Comparison of ENCODE assay signal across 28 cellular contexts in genomic region chr15:40850576-40851112, GRCh38. TPM values are rescaled to one million over a fixed set of nuclear protein-coding genes. Genes with fewer than 3 reads are reported as not detected.
"Had no signal": no experiment of that assay in that cellular context is flagged by ENCODE, and none has a peak within 500 bp of the region (broad histone marks: within the 10 kb centered on the region; RNA-seq: fewer than 3 reads in every experiment).

No MANE protein-coding gene starts in this region.

- DNase-seq: activated CD4-positive, alpha-beta T cell treated with anti-CD3 and anti-CD28 coated beads, Interleukin-2, amount 50 U/mL, for 1 hour; activated CD8-positive, alpha-beta memory T cell treated with anti-CD3 and anti-CD28 coated beads for 24 hours; activated CD8-positive, alpha-beta memory T cell treated with anti-CD3 and anti-CD28 coated beads, Interleukin-2, amount 50 U/mL, for 48 hours; activated effector memory CD4-positive, alpha-beta T cell treated with anti-CD3 and anti-CD28 coated beads, Interleukin-2, amount 50 U/mL, for 16 hours; activated T-cell treated with anti-CD3 and anti-CD28 coated beads, Interleukin-2, amount 50 U/mL, for 48 hours; adrenal gland; effector memory CD4-positive, alpha-beta T cell; esophagus squamous epithelium; hippocampal formation; occipital lobe; stimulated activated CD4-positive, alpha-beta T cell treated with anti-CD3 and anti-CD28 coated beads, Interleukin-4, amount 100 ng/mL, for 1 hour; stimulated activated naive CD8-positive, alpha-beta T cell treated with anti-CD3 and anti-CD28 coated beads, Interleukin-15, amount 100 ng/mL, for 72 hours; T-helper 1 cell; T-helper 9 cell; trophoblast cell had no signal

- H3K27ac Mint-ChIP-seq: activated naive CD4-positive, alpha-beta T cell treated with anti-CD3 and anti-CD28 coated beads, Interleukin-2, amount 50 U/mL, for 72 hours; dendritic cell treated with granulocyte-macrophage colony-stimulating factor and Interleukin-4, amounts not matched to agents 40 ng/mL and 50 ng/mL, for 4 days had no signal

- H3K27me3 ChIP-seq: right atrium auricular region, suprapubic skin had no signal

- H3K36me3 Mint-ChIP-seq: activated naive CD4-positive, alpha-beta T cell treated with anti-CD3 and anti-CD28 coated beads, Interleukin-2, amount 50 U/mL, for 72 hours had no signal

- H3K27me3 Mint-ChIP-seq: dendritic cell treated with granulocyte-macrophage colony-stimulating factor and Interleukin-4, amounts not matched to agents 40 ng/mL and 50 ng/mL, for 4 days had no signal

- H3K9me3 Mint-ChIP-seq: activated naive CD4-positive, alpha-beta T cell treated with anti-CD3 and anti-CD28 coated beads, Interleukin-2, amount 50 U/mL, for 72 hours; dendritic cell treated with granulocyte-macrophage colony-stimulating factor and Interleukin-4, amounts not matched to agents 40 ng/mL and 50 ng/mL, for 4 days; nephron; stimulated activated naive CD8-positive, alpha-beta T cell treated with anti-CD3 and anti-CD28 coated beads, Interleukin-15, amount 100 ng/mL, for 72 hours had no signal

- H3K9me3 ChIP-seq: adrenal gland, esophagus squamous epithelium, prostate gland, right atrium auricular region, suprapubic skin had no signal

- H3K4me3 Mint-ChIP-seq: dendritic cell treated with granulocyte-macrophage colony-stimulating factor and Interleukin-4, amounts not matched to agents 40 ng/mL and 50 ng/mL, for 4 days; nephron; stimulated activated naive CD8-positive, alpha-beta T cell treated with anti-CD3 and anti-CD28 coated beads, Interleukin-15, amount 100 ng/mL, for 72 hours had no signal

- H3K4me1 ChIP-seq: adrenal gland, prostate gland, right atrium auricular region had no signal

- H3K36me3 ChIP-seq: adrenal gland, right atrium auricular region had no signal

- H3K27ac ChIP-seq: adrenal gland, esophagus squamous epithelium, prostate gland, right atrium auricular region, suprapubic skin had no signal

- ATAC-seq: activated CD4-positive, CD25-positive, alpha-beta regulatory T cell treated with anti-CD3 and anti-CD28 coated beads, Interleukin-2, amount 50 U/mL, for 24 hours; activated naive CD4-positive, alpha-beta T cell treated with anti-CD3 and anti-CD28 coated beads, Interleukin-2, amount 50 U/mL, for 72 hours; left colon; stimulated activated naive CD8-positive, alpha-beta T cell treated with anti-CD3 and anti-CD28 coated beads, Interleukin-15, amount 100 ng/mL, for 72 hours had no signal

- FAIRE-seq: bronchial epithelial cell, islet of Langerhans had no signal

- H3K4me3 ChIP-seq: adrenal gland, esophagus squamous epithelium, lung, prostate gland, right atrium auricular region, suprapubic skin had no signal

RNA-seq across cellular contexts. Expression of gene PPP1R14D, which starts 22.1 kb away (rescaled TPM):
- total RNA-seq: activated naive CD4-positive, alpha-beta T cell treated with anti-CD3 and anti-CD28 coated beads, Interleukin-2, amount 50 U/mL, for 72 hours; adrenal gland; bronchial epithelial cell; cerebellum; lung; occipital lobe; right atrium auricular region; skeletal muscle tissue; suprapubic skin had no signal
- polyA plus RNA-seq: adrenal gland had no signal

RNA-seq across cellular contexts. Expression of gene RHOV, which starts 23.4 kb away (rescaled TPM):
- total RNA-seq: right atrium auricular region had no signal
